Comparison of ENCODE assay signal across 30 cellular contexts in genomic region chr2:48888096-48888495, GRCh38.
"Had no signal": no experiment of that assay in that cellular context is flagged by ENCODE, and none has a peak within 500 bp of the region (broad histone marks: within the 10 kb centered on the region; RNA-seq: fewer than 3 reads in every experiment).

No MANE protein-coding gene starts in this region.

- H3K27me3 ChIP-seq: dorsolateral prefrontal cortex, gastrocnemius medialis, ovary, testis, tibial artery had no signal

- H3K27ac Mint-ChIP-seq: endodermal cell; immature natural killer cell; memory B cell; natural killer cell; stimulated activated memory B cell treated with anti-CD40 and anti-IgM and Interleukin-4, amounts not matched to agents 10 μg/mL and 1 μg/mL and 100 μg/mL, for 72 hours; type B pancreatic cell had no signal

- DNase-seq: dorsolateral prefrontal cortex; effector CD4-positive, alpha-beta T cell; endodermal cell; foreskin fibroblast; gastrocnemius medialis; head of caudate nucleus; immature natural killer cell; islet precursor cell; kidney glomerular epithelial cell; left colon; left ventricle myocardium superior; lower lobe of right lung; natural killer cell; occipital lobe; ovary; posterior cingulate gyrus; psoas muscle; right cardiac atrium; sigmoid colon; stimulated activated CD4-positive, alpha-beta T cell treated with anti-CD3 and anti-CD28 coated beads, Interleukin-2, amount 100 ng/mL, for 24 hours; stimulated activated CD4-positive, alpha-beta T cell treated with anti-CD3 and anti-CD28 coated beads, Interleukin-4, amount 100 ng/mL, for 4 hours; stimulated activated naive CD8-positive, alpha-beta T cell treated with anti-CD3 and anti-CD28 coated beads, Interleukin-15, Interleukin-2, amounts not matched to agents 100 U/mL and 50 U/mL, for 24 hours; substantia nigra; testis; tibial artery had no signal

- H3K27ac ChIP-seq: dorsolateral prefrontal cortex, epithelial cell of prostate, gastrocnemius medialis, lower lobe of right lung, ovary, psoas muscle, sigmoid colon, testis, tibial artery had no signal

- H3K9me3 ChIP-seq: gastrocnemius medialis, lower lobe of right lung, ovary, psoas muscle, sigmoid colon, testis, tibial artery had no signal

- H3K36me3 ChIP-seq: gastrocnemius medialis, lower lobe of right lung, ovary, sigmoid colon, tibial artery had no signal

- ATAC-seq: esophagus mucosa; gastrocnemius medialis; left colon; left ventricle myocardium superior; lower lobe of right lung; natural killer cell; psoas muscle; right cardiac atrium; stimulated activated memory B cell treated with anti-CD40 and anti-IgM and Interleukin-4, amounts not matched to agents 10 μg/mL and 1 μg/mL and 100 μg/mL, for 72 hours; stimulated activated naive CD8-positive, alpha-beta T cell treated with anti-CD3 and anti-CD28 coated beads, Interleukin-15, Interleukin-2, amounts not matched to agents 100 U/mL and 50 U/mL, for 24 hours had no signal

- H3K27me3 Mint-ChIP-seq: stimulated activated memory B cell treated with anti-CD40 and anti-IgM and Interleukin-4, amounts not matched to agents 10 μg/mL and 1 μg/mL and 100 μg/mL, for 72 hours had no signal

- H3K4me3 Mint-ChIP-seq: endodermal cell; immature natural killer cell; memory B cell; natural killer cell; stimulated activated memory B cell treated with anti-CD40 and anti-IgM and Interleukin-4, amounts not matched to agents 10 μg/mL and 1 μg/mL and 100 μg/mL, for 72 hours; type B pancreatic cell had no signal

- H3K4me1 ChIP-seq: gastrocnemius medialis, lower lobe of right lung, psoas muscle, testis, tibial artery had no signal

- H3K4me3 ChIP-seq: dorsolateral prefrontal cortex, gastrocnemius medialis, lower lobe of right lung, ovary, psoas muscle, sigmoid colon, testis, tibial artery had no signal

- H3K4me1 Mint-ChIP-seq: immature natural killer cell; memory B cell; natural killer cell; stimulated activated memory B cell treated with anti-CD40 and anti-IgM and Interleukin-4, amounts not matched to agents 10 μg/mL and 1 μg/mL and 100 μg/mL, for 72 hours had no signal

- H3K9me3 Mint-ChIP-seq: endodermal cell had no signal

- H3K36me3 Mint-ChIP-seq: immature natural killer cell; memory B cell; natural killer cell; stimulated activated memory B cell treated with anti-CD40 and anti-IgM and Interleukin-4, amounts not matched to agents 10 μg/mL and 1 μg/mL and 100 μg/mL, for 72 hours; type B pancreatic cell had no signal
